In the genomic region with DNA sequence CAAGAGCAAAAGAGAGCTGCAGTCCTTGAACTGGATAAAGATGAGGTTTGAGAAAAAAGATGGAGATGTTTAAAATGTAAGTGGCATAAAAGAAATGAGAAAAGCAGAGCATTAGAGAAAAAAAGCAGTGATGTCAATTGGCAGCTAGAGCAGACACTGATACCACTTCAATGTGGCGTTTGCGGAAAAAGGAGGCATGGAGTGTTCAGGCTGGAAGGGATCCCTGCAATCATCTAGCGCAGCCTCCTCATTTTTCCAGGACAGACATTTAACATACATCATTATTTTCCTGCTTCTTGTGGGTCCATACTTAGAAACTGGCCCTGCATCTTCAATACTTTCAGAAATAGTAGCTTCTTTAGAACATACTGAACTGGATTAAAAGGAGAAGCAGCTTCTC, we compare ENCODE assay signal across 25 cellular contexts.
"Had no signal": no experiment of that assay in that cellular context is flagged by ENCODE, and none has a peak within 500 bp of the region (broad histone marks: within the 10 kb centered on the region; RNA-seq: fewer than 3 reads in every experiment).

No MANE protein-coding gene starts in this region.

- H3K27me3 ChIP-seq: gastrocnemius medialis, neural progenitor cell, stomach, thyroid gland, upper lobe of right lung had no signal

- H3K9me3 Mint-ChIP-seq: activated T-helper 2 cell treated with anti-CD3 and anti-CD28 coated beads, Interferon-gamma antibody, Interleukin-2, Interleukin-4, amounts not matched to agents 10 μg/mL and 5 μg/mL and 100 μg/mL, durations not matched to agents 14 hours and 24 hours and 36 hours; neural progenitor cell; stimulated activated naive B cell treated with anti-CD40 and anti-IgM and Interleukin-4, amounts not matched to agents 10 μg/mL and 1 μg/mL and 100 μg/mL, for 72 hours had no signal

- H2AFZ ChIP-seq: neural progenitor cell had no signal

- H3K4me3 ChIP-seq: gastrocnemius medialis, neural progenitor cell, stomach, thyroid gland, upper lobe of right lung had no signal

- H3K36me3 ChIP-seq: gastrocnemius medialis, neural progenitor cell, stomach, thyroid gland, upper lobe of right lung had no signal

- ATAC-seq: activated CD8-positive, alpha-beta memory T cell treated with anti-CD3 and anti-CD28 coated beads, Interleukin-2, amount 10 ng/mL, durations not matched to agents 7 days and 5 days; activated CD8-positive, alpha-beta T cell treated with anti-CD3 and anti-CD28 coated beads for 36 hours; activated naive CD4-positive, alpha-beta T cell treated with anti-CD3 and anti-CD28 coated beads, Interleukin-2, amount 50 U/mL, for 72 hours; gastrocnemius medialis; left colon; naive thymus-derived CD4-positive, alpha-beta T cell; right cardiac atrium; stimulated activated naive B cell treated with anti-CD40 and anti-IgM and Interleukin-4, amounts not matched to agents 10 μg/mL and 1 μg/mL and 100 μg/mL, for 72 hours; upper lobe of right lung had no signal

- H3K9me3 ChIP-seq: gastrocnemius medialis, stomach, thyroid gland, upper lobe of right lung had no signal

- H3K4me2 ChIP-seq: neural progenitor cell had no signal

- H3K36me3 Mint-ChIP-seq: activated CD8-positive, alpha-beta memory T cell treated with anti-CD3 and anti-CD28 coated beads, Interleukin-2, amount 10 ng/mL, durations not matched to agents 7 days and 5 days; activated naive CD4-positive, alpha-beta T cell treated with anti-CD3 and anti-CD28 coated beads, Interleukin-2, amount 50 U/mL, for 72 hours; immature natural killer cell; naive thymus-derived CD4-positive, alpha-beta T cell; neural progenitor cell; stimulated activated naive B cell treated with anti-CD40 and anti-IgM and Interleukin-4, amounts not matched to agents 10 μg/mL and 1 μg/mL and 100 μg/mL, for 72 hours had no signal

- H3K4me1 ChIP-seq: gastrocnemius medialis, neural progenitor cell, stomach, thyroid gland, upper lobe of right lung had no signal

- H3K27ac ChIP-seq: gastrocnemius medialis, neural progenitor cell, stomach, thyroid gland, upper lobe of right lung had no signal

- DNase-seq: activated CD4-positive, alpha-beta T cell treated with anti-CD3 and anti-CD28 coated beads, Interleukin-2, amount 50 U/mL, for 1 hour; activated CD8-positive, alpha-beta memory T cell treated with anti-CD3 and anti-CD28 coated beads, Interleukin-2, amount 10 ng/mL, durations not matched to agents 7 days and 5 days; activated CD8-positive, alpha-beta T cell treated with anti-CD3 and anti-CD28 coated beads for 36 hours; activated T-cell treated with anti-CD3 and anti-CD28 coated beads, Interleukin-2, amount 50 U/mL, for 48 hours; dermis blood vessel endothelial cell; effector CD8-positive, alpha-beta T cell; erythroblast; gastrocnemius medialis; hippocampal formation; immature natural killer cell; kidney; left colon; midbrain; naive thymus-derived CD4-positive, alpha-beta T cell; right cardiac atrium; stimulated activated CD4-positive, alpha-beta T cell treated with anti-CD3 and anti-CD28 coated beads, Interleukin-15, amount 100 ng/mL, for 24 hours; stimulated activated CD4-positive, alpha-beta T cell treated with anti-CD3 and anti-CD28 coated beads, Interleukin-2, amount 100 ng/mL, for 24 hours; stimulated activated naive B cell treated with anti-CD40 and anti-IgM and Interleukin-4, amounts not matched to agents 10 μg/mL and 1 μg/mL and 100 μg/mL, for 72 hours; stomach; T-helper 2 cell; thyroid gland; upper lobe of right lung had no signal

- H3K4me1 Mint-ChIP-seq: activated CD8-positive, alpha-beta memory T cell treated with anti-CD3 and anti-CD28 coated beads, Interleukin-2, amount 10 ng/mL, durations not matched to agents 7 days and 5 days; immature natural killer cell; naive thymus-derived CD4-positive, alpha-beta T cell; stimulated activated naive B cell treated with anti-CD40 and anti-IgM and Interleukin-4, amounts not matched to agents 10 μg/mL and 1 μg/mL and 100 μg/mL, for 72 hours had no signal

- H3K27me3 Mint-ChIP-seq: activated CD8-positive, alpha-beta memory T cell treated with anti-CD3 and anti-CD28 coated beads, Interleukin-2, amount 10 ng/mL, durations not matched to agents 7 days and 5 days; activated CD8-positive, alpha-beta T cell treated with anti-CD3 and anti-CD28 coated beads for 36 hours; naive thymus-derived CD4-positive, alpha-beta T cell; stimulated activated naive B cell treated with anti-CD40 and anti-IgM and Interleukin-4, amounts not matched to agents 10 μg/mL and 1 μg/mL and 100 μg/mL, for 72 hours had no signal

- H3K4me3 Mint-ChIP-seq: activated CD8-positive, alpha-beta memory T cell treated with anti-CD3 and anti-CD28 coated beads, Interleukin-2, amount 10 ng/mL, durations not matched to agents 7 days and 5 days; activated CD8-positive, alpha-beta T cell treated with anti-CD3 and anti-CD28 coated beads for 36 hours; immature natural killer cell; naive thymus-derived CD4-positive, alpha-beta T cell; neural progenitor cell; stimulated activated naive B cell treated with anti-CD40 and anti-IgM and Interleukin-4, amounts not matched to agents 10 μg/mL and 1 μg/mL and 100 μg/mL, for 72 hours had no signal

- H3K27ac Mint-ChIP-seq: activated CD8-positive, alpha-beta memory T cell treated with anti-CD3 and anti-CD28 coated beads, Interleukin-2, amount 10 ng/mL, durations not matched to agents 7 days and 5 days; activated CD8-positive, alpha-beta T cell treated with anti-CD3 and anti-CD28 coated beads for 36 hours; activated naive CD4-positive, alpha-beta T cell treated with anti-CD3 and anti-CD28 coated beads, Interleukin-2, amount 50 U/mL, for 72 hours; activated T-helper 2 cell treated with anti-CD3 and anti-CD28 coated beads, Interferon-gamma antibody, Interleukin-2, Interleukin-4, amounts not matched to agents 10 μg/mL and 5 μg/mL and 100 μg/mL, durations not matched to agents 14 hours and 24 hours and 36 hours; immature natural killer cell; naive thymus-derived CD4-positive, alpha-beta T cell; neural progenitor cell; stimulated activated naive B cell treated with anti-CD40 and anti-IgM and Interleukin-4, amounts not matched to agents 10 μg/mL and 1 μg/mL and 100 μg/mL, for 72 hours had no signal
